ENCODE assay signal across 13 cellular contexts in the genomic region with DNA sequence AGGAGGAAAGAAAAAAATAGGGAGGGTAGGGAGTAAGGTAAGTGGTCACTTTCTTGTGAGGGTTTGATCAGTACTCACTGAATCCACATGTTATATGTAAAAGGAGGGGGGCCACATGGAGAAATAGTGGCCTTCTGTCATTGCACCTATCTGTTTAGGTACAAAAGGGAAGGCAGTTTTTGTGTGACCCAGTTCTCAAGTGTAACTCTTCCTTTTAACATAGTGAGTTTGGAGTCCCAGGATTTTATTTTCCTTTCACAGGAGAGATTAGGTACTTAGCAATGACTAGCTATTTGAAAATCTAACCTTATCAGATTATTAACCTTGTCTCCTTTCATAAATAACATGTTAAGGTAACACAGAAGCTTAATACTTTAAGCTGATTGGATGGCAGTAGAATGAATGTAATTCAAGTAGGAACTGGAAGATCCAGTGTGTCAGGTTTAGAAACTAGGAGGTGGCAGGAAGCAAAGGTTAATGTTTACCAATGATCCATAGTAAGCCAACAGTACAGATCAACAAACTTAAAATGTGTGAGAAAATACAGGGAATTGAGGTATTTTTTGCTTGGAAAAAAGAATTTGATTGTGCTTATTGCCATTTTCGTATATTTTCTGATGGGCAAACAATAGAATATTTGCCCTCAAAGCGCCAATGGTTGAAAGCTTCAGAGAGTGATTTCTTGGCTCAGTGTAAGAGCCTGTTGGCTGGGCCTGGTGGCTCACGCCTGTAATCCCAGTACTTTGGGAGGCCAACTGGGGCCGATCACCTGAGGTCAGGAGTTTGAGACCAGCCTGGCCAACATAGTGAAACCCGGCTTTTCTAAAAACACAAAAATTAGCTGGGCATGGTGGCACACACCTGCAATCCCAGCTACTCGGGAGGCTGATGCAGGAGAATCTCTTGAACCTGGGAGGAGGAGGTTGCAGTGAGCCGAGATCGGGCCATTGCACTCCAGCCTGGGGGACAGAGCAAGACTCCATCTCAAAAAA. TPM values are rescaled to one million over a fixed set of nuclear protein-coding genes. Genes with fewer than 3 reads are reported as not detected.
A peak's percentile ranks its signal among the peaks of the same experiment; 100 is the strongest.
DNase-seq lines count a peak whose midpoint lies in the region; ATAC-seq, FAIRE-seq and TF ChIP-seq lines count a peak whose summit lies in the region.
"Had no signal": no experiment of that assay in that cellular context is flagged by ENCODE, and none has a peak within 500 bp of the region (broad histone marks: within the 10 kb centered on the region; RNA-seq: fewer than 3 reads in every experiment).

No MANE protein-coding gene starts in this region.

- peaks cover 5% of the 10 kb centered on the region for H3K9me3 Mint-ChIP-seq in type B pancreatic cell

- H3K27ac Mint-ChIP-seq in type B pancreatic cell: peak overlapping the region; percentile 79

- intact Hi-C loops in right lobe of liver (cut with DNase I): no loop called here

- H3K27me3 ChIP-seq in bronchial epithelial cell (ENCODE audit: control insufficient read depth, insufficient read depth, low read length) (no peaks in the 10 kb centered on the region), right lobe of liver (no peaks in the 10 kb centered on the region), Peyer's patch (no peaks in the 10 kb centered on the region)

- H3K4me3 ChIP-seq in bronchial epithelial cell (ENCODE audit: low read depth, low read length) (no peak overlapping the region), right lobe of liver (no peak overlapping the region), Peyer's patch (no peak overlapping the region)

- H3K9me3 ChIP-seq in right lobe of liver (no peaks in the 10 kb centered on the region), Peyer's patch (no peaks in the 10 kb centered on the region)

- WGBS in right lobe of liver (ENCODE audit: insufficient coverage, low coverage, low lambda C conversion rate, missing lambda C conversion rate): 49% methylated on average over 8 of the region's 8 CpGs

- H3K36me3 Mint-ChIP-seq in type B pancreatic cell: no peaks in the 10 kb centered on the region

- no peaks in the 10 kb centered on the region for H3K27me3 Mint-ChIP-seq in type B pancreatic cell

- peak overlapping the region; percentile 58 for H3K4me3 Mint-ChIP-seq in type B pancreatic cell

- no peaks in the 10 kb centered on the region for H3K36me3 ChIP-seq in bronchial epithelial cell (ENCODE audit: control insufficient read depth, insufficient read depth, low read length)
- H3K36me3 ChIP-seq in right lobe of liver: peaks cover 0 to 22% (median 12%) of the 10 kb centered on the region in 4 donors
- H3K36me3 ChIP-seq in Peyer's patch: no peaks in the 10 kb centered on the region

- no peak for TF ChIP-seq POLR2A in right lobe of liver (IDR thresholded peaks at IDR 0.05)
- TF ChIP-seq POLR2A in Peyer's patch (IDR thresholded peaks at IDR 0.05): no peak

- ATAC-seq in right lobe of liver (peak; percentile 94 to 97 (median 94)), GM21786 (IDR thresholded peaks at IDR 0.05; ENCODE audit: unreplicated experiment) (no peak)

- H3K4me1 ChIP-seq in right lobe of liver (peaks cover 0 to 23% (median 4%) of the 10 kb centered on the region in 4 donors), Peyer's patch (peaks cover 0 to 22% (median 0%) of the 10 kb centered on the region in 4 donors)

- H3K4me1 Mint-ChIP-seq in type B pancreatic cell (ENCODE audit: unreplicated experiment): peaks cover 9% of the 10 kb centered on the region

- no peak for FAIRE-seq in bronchial epithelial cell (lab: Jason Lieb, UNC)

- peak overlapping the region in 2 of 3 donors; percentile 68 to 70 for H3K27ac ChIP-seq in right lobe of liver
- H3K27ac ChIP-seq in Peyer's patch: peak overlapping the region in 2 of 4 donors; percentile 54 to 69

- DNase-seq in NCI-H2029 treated with DMSO at 0.1 percent for 48 hours (lab: John Stamatoyannopoulos, UW): peak; percentile 78
- peak; percentile 90 for DNase-seq in bronchial epithelial cell (ENCODE audit: low read depth)
- no peak for DNase-seq in right lobe of liver
- no peak for DNase-seq in type B pancreatic cell (ENCODE audit: extremely low spot score, unreplicated experiment)
- DNase-seq in Peyer's patch: no peak
- no peak for DNase-seq in NCI-H187 treated with DMSO at 0.1 percent for 48 hours (lab: John Stamatoyannopoulos, UW)
- DNase-seq: amygdala; COR-L47; effector CD8-positive, alpha-beta T cell; NCI-H446; posterior cingulate gyrus; SHP77 had no signal

- TF ChIP-seq CTCF in bronchial epithelial cell (IDR thresholded peaks at IDR 0.05; ENCODE audit: insufficient read depth, low read length, severe bottlenecking): no peak
- no peak for TF ChIP-seq CTCF in right lobe of liver (IDR thresholded peaks at IDR 0.05)
- no peak for TF ChIP-seq CTCF in type B pancreatic cell (conservative IDR thresholded peaks at IDR 0.05)
- TF ChIP-seq CTCF in Peyer's patch (IDR thresholded peaks at IDR 0.05): no peak

RNA-seq across cellular contexts. Expression of a gene that starts 11.3 kb away (rescaled TPM):
- total RNA-seq in bronchial epithelial cell (1.1 and 3.8 TPM in 2 replicates), right lobe of liver (100 to 1,000 TPM in 1 of 6 experiments, 10 to 100 TPM in 5; 47.2 to 101 (median 59.8) TPM), type B pancreatic cell (ENCODE audit: low replicate concordance) (11.6 and 12.1 TPM in 2 replicates), Peyer's patch (10 to 100 TPM; 12.8 to 52.0 (median 26.7) TPM)

Comparison
In these comparisons a context has a peak if more than half of its experiments do, and no peak if none do; other contexts are left out.
1. DNase-seq: peak in NCI-H2029 treated with DMSO at 0.1 percent for 48 hours (single experiment) and bronchial epithelial cell (single experiment); none in right lobe of liver (0 of 3), type B pancreatic cell (single experiment), Peyer's patch (0 of 3) and NCI-H187 treated with DMSO at 0.1 percent for 48 hours (single experiment).